In the genomic region with DNA sequence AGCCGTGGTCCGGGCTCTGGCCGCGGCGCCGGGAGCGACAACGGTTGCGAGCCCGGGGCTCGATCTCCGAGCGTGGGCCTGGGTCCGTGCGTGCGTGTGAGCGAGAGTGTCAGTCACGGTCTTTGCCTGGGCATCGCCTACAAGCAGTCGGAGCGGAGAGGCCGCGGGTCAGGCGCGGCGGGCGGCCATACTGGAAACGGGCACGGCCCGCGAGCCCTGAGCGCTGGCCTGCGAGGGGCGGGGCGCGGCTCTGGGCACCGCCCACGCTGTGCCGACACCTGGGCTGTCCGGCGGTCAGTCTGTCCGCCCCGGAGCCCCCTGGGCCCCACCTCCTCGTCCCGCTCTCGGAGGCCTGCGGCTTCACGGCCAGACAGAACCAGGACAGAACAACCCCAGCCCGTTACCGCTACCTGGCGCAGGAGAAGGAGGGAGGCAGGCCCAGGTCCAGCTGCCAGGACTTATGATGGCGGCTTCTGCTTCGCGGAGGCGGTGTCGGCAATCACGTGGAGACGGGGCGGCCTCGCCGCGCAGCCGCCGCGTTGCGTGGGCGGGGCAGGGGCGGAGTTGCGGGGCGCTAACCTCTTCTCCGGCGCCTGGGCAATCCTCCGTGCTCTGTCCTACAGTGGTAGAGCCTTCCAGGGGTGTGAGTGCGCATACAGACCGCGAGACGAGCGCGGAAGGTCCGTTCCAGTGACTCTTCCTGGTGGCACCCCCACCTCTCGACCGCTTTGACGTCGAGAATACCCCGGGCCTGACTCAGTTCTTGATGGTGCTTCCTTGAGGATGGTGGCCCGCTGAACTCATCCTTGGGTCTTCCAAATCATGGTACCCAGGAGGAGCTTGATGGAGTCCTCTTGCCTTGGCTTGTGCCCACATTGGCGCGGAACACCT, we compare ENCODE assay signal across 8 cellular contexts. TPM values are rescaled to one million over a fixed set of nuclear protein-coding genes. Genes with fewer than 3 reads are reported as not detected.
DNase-seq lines count a peak whose midpoint lies in the region; ATAC-seq and TF ChIP-seq lines count a peak whose summit lies in the region.

A gene with protein sequence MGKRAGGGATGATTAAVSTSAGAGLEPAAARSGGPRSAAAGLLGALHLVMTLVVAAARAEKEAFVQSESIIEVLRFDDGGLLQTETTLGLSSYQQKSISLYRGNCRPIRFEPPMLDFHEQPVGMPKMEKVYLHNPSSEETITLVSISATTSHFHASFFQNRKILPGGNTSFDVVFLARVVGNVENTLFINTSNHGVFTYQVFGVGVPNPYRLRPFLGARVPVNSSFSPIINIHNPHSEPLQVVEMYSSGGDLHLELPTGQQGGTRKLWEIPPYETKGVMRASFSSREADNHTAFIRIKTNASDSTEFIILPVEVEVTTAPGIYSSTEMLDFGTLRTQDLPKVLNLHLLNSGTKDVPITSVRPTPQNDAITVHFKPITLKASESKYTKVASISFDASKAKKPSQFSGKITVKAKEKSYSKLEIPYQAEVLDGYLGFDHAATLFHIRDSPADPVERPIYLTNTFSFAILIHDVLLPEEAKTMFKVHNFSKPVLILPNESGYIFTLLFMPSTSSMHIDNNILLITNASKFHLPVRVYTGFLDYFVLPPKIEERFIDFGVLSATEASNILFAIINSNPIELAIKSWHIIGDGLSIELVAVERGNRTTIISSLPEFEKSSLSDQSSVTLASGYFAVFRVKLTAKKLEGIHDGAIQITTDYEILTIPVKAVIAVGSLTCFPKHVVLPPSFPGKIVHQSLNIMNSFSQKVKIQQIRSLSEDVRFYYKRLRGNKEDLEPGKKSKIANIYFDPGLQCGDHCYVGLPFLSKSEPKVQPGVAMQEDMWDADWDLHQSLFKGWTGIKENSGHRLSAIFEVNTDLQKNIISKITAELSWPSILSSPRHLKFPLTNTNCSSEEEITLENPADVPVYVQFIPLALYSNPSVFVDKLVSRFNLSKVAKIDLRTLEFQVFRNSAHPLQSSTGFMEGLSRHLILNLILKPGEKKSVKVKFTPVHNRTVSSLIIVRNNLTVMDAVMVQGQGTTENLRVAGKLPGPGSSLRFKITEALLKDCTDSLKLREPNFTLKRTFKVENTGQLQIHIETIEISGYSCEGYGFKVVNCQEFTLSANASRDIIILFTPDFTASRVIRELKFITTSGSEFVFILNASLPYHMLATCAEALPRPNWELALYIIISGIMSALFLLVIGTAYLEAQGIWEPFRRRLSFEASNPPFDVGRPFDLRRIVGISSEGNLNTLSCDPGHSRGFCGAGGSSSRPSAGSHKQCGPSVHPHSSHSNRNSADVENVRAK (N-terminal part only) (minus strand): TSS at position 215 of the 891 bp plus-strand sequence. CDS start 286 bp downstream, outside the sequence.

- peak within 1 kb of the TSS; percentile 98 for H3K27ac Mint-ChIP-seq in nephron

- no peaks in the 10 kb centered on the region for H3K9me3 ChIP-seq in HAP-1
- no peaks in the 10 kb centered on the region for H3K9me3 ChIP-seq in MM.1S (replicated peaks; ENCODE audit: insufficient read depth, low read length)

- in situ Hi-C loops in G401 (cut with HindIII; ENCODE audit: low sequenced_read_pairs) = no loop called here
- in situ Hi-C loops in HAP-1 (cut with MboI; ENCODE audit: low sequenced_read_pairs) = no loop called here

- H3K36me3 ChIP-seq in HAP-1 (replicated peaks) = no peaks in the 10 kb centered on the region
- no peaks in the 10 kb centered on the region for H3K36me3 ChIP-seq in MM.1S (replicated peaks; ENCODE audit: insufficient read depth, low read length)

- peaks cover 46% of the 10 kb centered on the region for H3K4me1 Mint-ChIP-seq in nephron

- H3K27ac ChIP-seq in MM.1S (ENCODE audit: low read length) = peak within 1 kb of the TSS; percentile 82

- peak; percentile 88 for ATAC-seq in stimulated activated naive CD8-positive, alpha-beta T cell treated with anti-CD3 and anti-CD28 coated beads, Interleukin-15, Interleukin-2, amounts not matched to agents 100 U/mL and 50 U/mL, for 24 hours

- H2AFZ ChIP-seq in MM.1S (ENCODE audit: low read length) = peak within 1 kb of the TSS; percentile 91

- no peaks in the 10 kb centered on the region; the same call in 1 of the 2 replicates for H4K20me1 ChIP-seq in MM.1S (ENCODE audit: insufficient read depth, low read length)

- H3K9me3 Mint-ChIP-seq in nephron = no peaks in the 10 kb centered on the region

- H3K4me3 Mint-ChIP-seq in nephron = peak within 1 kb of the TSS; percentile 93 to 100 (median 99)

- peak within 1 kb of the TSS; percentile 82 for H3K4me2 ChIP-seq in MM.1S (ENCODE audit: low read depth, low read length)

- H3K9me2 ChIP-seq in MM.1S (replicated peaks; ENCODE audit: insufficient read depth, low read length) = no peaks in the 10 kb centered on the region

- peaks cover 38% of the 10 kb centered on the region for H3K79me2 ChIP-seq in MM.1S (ENCODE audit: low read length)

- DNase-seq in G401 (ENCODE audit: low spot score) (peak; percentile 91), HAP-1 (ENCODE audit: low spot score in 2 of 2) (peak; percentile 91 to 96), MM.1S (peak; percentile 94), SHP77 treated with DMSO at 0.1 percent for 48 hours (lab: John Stamatoyannopoulos, UW) (peak; percentile 84), fibroblast of the aortic adventitia (ENCODE audit: low read depth) (peak; percentile 91)
- peak; percentile 99 for DNase-seq in activated effector memory CD4-positive, alpha-beta T cell treated with anti-CD3 and anti-CD28 coated beads, Interleukin-2, amount 50 U/mL, for 16 hours
- peak; percentile 97 for DNase-seq in stimulated activated naive CD8-positive, alpha-beta T cell treated with anti-CD3 and anti-CD28 coated beads, Interleukin-15, Interleukin-2, amounts not matched to agents 100 U/mL and 50 U/mL, for 24 hours

- H3K36me3 Mint-ChIP-seq in nephron (ENCODE audit: low read depth) = peaks cover 4% of the 10 kb centered on the region

- H3K9ac ChIP-seq in MM.1S (ENCODE audit: low read length) = peak within 1 kb of the TSS; percentile 90

- H3K27me3 ChIP-seq in HAP-1 (ENCODE audit: low read depth) = no peaks in the 10 kb centered on the region
- no peaks in the 10 kb centered on the region for H3K27me3 ChIP-seq in MM.1S (replicated peaks; ENCODE audit: insufficient read depth, low read length)

- no peaks in the 10 kb centered on the region for H3K27me3 Mint-ChIP-seq in nephron (ENCODE audit: low read depth)

- TF ChIP-seq CTCF in MM.1S (IDR thresholded peaks at IDR 0.05; ENCODE audit: low read length) (no peak), fibroblast of the aortic adventitia (IDR thresholded peaks at IDR 0.05; ENCODE audit: insufficient read depth, low read length) (no peak), nephron (IDR thresholded peaks at IDR 0.05; ENCODE audit: unreplicated experiment in 3 of 3) (no peak)

- H3K4me1 ChIP-seq in HAP-1 = peaks cover 6% of the 10 kb centered on the region; the same call in 1 of the 2 replicates
- H3K4me1 ChIP-seq in MM.1S (ENCODE audit: low read length) = peaks cover 17% of the 10 kb centered on the region

- peaks cover 7% of the 10 kb centered on the region; the same call in 1 of the 2 replicates for H3F3A ChIP-seq in MM.1S (ENCODE audit: insufficient read depth, low read length)

- H3K4me3 ChIP-seq in HAP-1 = peak within 1 kb of the TSS; percentile 89
- peak within 1 kb of the TSS; percentile 87 for H3K4me3 ChIP-seq in MM.1S (ENCODE audit: low read length)
- H3K4me3 ChIP-seq in fibroblast of the aortic adventitia (ENCODE audit: low read depth, low read length) = peak within 1 kb of the TSS; percentile 88

RNA-seq across cellular contexts. Expression of the gene that starts here (rescaled TPM):
- 7.4 and 20.3 TPM in 2 replicates for total RNA-seq in G401 (2014; rRNA removed; shearing (Covaris generic))
- total RNA-seq in fibroblast of the aortic adventitia (ENCODE audit: low replicate concordance) = 11.9 and 45.1 TPM in 2 replicates

Comparison
In these comparisons a context has a peak if more than half of its experiments do, and no peak if none do; other contexts are left out.
1. Peak in every context shown above with its lines: DNase-seq, ATAC-seq, H3K4me3 ChIP-seq and H3K27ac ChIP-seq.